19 cellular contexts compared by ENCODE assay signal in genomic region chr6:160202411-160202810, GRCh38. TPM values are rescaled to one million over a fixed set of nuclear protein-coding genes. Genes with fewer than 3 reads are reported as not detected.
DNase-seq lines count a peak whose midpoint lies in the region; ATAC-seq and TF ChIP-seq lines count a peak whose summit lies in the region.
"Had no signal": no experiment of that assay in that cellular context is flagged by ENCODE, and none has a peak within 500 bp of the region (broad histone marks: within the 10 kb centered on the region; RNA-seq: fewer than 3 reads in every experiment).

No MANE protein-coding gene starts in this region.

- H3K27ac Mint-ChIP-seq in MCF 10A (ENCODE audit: low read depth, unreplicated experiment), result no peak overlapping the region
- H3K27ac Mint-ChIP-seq in activated CD4-positive, alpha-beta memory T cell treated with anti-CD3 and anti-CD28 coated beads for 36 hours, result no peak overlapping the region
- H3K27ac Mint-ChIP-seq: GM23338 had no signal

- H3K36me3 ChIP-seq in breast epithelium (no peaks in the 10 kb centered on the region), tibial artery (no peaks in the 10 kb centered on the region), psoas muscle (ENCODE audit: insufficient read depth in 1 of 2, low read depth in 1 of 2) (no peaks in the 10 kb centered on the region)

- BruUV-seq in MCF 10A (replicated peaks; lab: Mats Ljungman, UMichigan), result no TSS peak

- no peak overlapping the region for H3K27ac ChIP-seq in breast epithelium
- peak overlapping the region; percentile 54 to 66 for H3K27ac ChIP-seq in tibial artery
- no peak overlapping the region for H3K27ac ChIP-seq in psoas muscle
- H3K27ac ChIP-seq: 22Rv1 had no signal

- CTCF ChIA-PET in MCF 10A (lab: Yijun Ruan, JAX), result interaction anchor here (1.3 kb wide), 1 partner anchor 253 kb away, joined by 4 read pairs; no protein-coding TSS in a partner anchor
- CTCF ChIA-PET in activated CD4-positive, alpha-beta memory T cell treated with anti-CD3 and anti-CD28 coated beads for 36 hours (lab: Charles Lee), result no interaction called here

- peaks cover 5% of the 10 kb centered on the region for H3K4me1 Mint-ChIP-seq in MCF 10A (ENCODE audit: insufficient read depth, unreplicated experiment)
- no peaks in the 10 kb centered on the region for H3K4me1 Mint-ChIP-seq in activated CD4-positive, alpha-beta memory T cell treated with anti-CD3 and anti-CD28 coated beads for 36 hours (ENCODE audit: low read depth)

- H3K27me3 ChIP-seq in breast epithelium (no peaks in the 10 kb centered on the region), tibial artery (no peaks in the 10 kb centered on the region), psoas muscle (ENCODE audit: insufficient read depth in 3 of 3, low read length in 2 of 3) (no peaks in the 10 kb centered on the region)

- TF ChIP-seq POLR2A in breast epithelium (IDR thresholded peaks at IDR 0.05), result no peak

- H3K4me3 Mint-ChIP-seq in MCF 10A (ENCODE audit: unreplicated experiment), result no peak overlapping the region
- no peak overlapping the region for H3K4me3 Mint-ChIP-seq in activated CD4-positive, alpha-beta memory T cell treated with anti-CD3 and anti-CD28 coated beads for 36 hours
- H3K4me3 Mint-ChIP-seq: GM23338 had no signal

- intact Hi-C loops in MCF 10A (cut with micrococcal nuclease) (no loop called here), breast epithelium (cut with DNase I; ENCODE audit: low total_unique reads) (no loop called here), tibial artery (cut with DNase I; ENCODE audit: low total_unique reads) (no loop called here), posterior vena cava (cut with DNase I) (no loop called here), psoas muscle (cut with DNase I) (no loop called here)
- intact Hi-C loops in activated CD4-positive, alpha-beta memory T cell treated with anti-CD3 and anti-CD28 coated beads for 36 hours (cut with micrococcal nuclease), result no loop called here

- TF ChIP-seq CTCF in MCF 10A (IDR thresholded peaks at IDR 0.05; ENCODE audit: unreplicated experiment), result no peak
- no peak for TF ChIP-seq CTCF in breast epithelium (IDR thresholded peaks at IDR 0.05)
- no peak for TF ChIP-seq CTCF in epithelial cell of proximal tubule (conservative IDR thresholded peaks at IDR 0.05; ENCODE audit: low read depth, low read length)
- no peak for TF ChIP-seq CTCF in tibial artery (IDR thresholded peaks at IDR 0.05)
- TF ChIP-seq CTCF in psoas muscle (IDR thresholded peaks at IDR 0.05), result no peak

- no peaks in the 10 kb centered on the region for H3K27me3 Mint-ChIP-seq in MCF 10A (ENCODE audit: insufficient read depth, unreplicated experiment)
- H3K27me3 Mint-ChIP-seq in activated CD4-positive, alpha-beta memory T cell treated with anti-CD3 and anti-CD28 coated beads for 36 hours, result peaks cover 12% of the 10 kb centered on the region

- no peak overlapping the region for H3K4me3 ChIP-seq in breast epithelium
- no peak overlapping the region for H3K4me3 ChIP-seq in epithelial cell of proximal tubule (ENCODE audit: low read depth, low read length)
- H3K4me3 ChIP-seq in tibial artery, result no peak overlapping the region
- H3K4me3 ChIP-seq in psoas muscle, result no peak overlapping the region
- H3K4me3 ChIP-seq: GM23338 had no signal

- ATAC-seq in psoas muscle, result no peak
- ATAC-seq: GM23338 had no signal

- peak; percentile 35 for DNase-seq in MCF 10A (ENCODE audit: unreplicated experiment)
- no peak for DNase-seq in breast epithelium (ENCODE audit: low spot score in 2 of 2)
- peak; percentile 40 for DNase-seq in epithelial cell of proximal tubule (ENCODE audit: low read depth)
- DNase-seq in kidney tubule cell (ENCODE audit: low spot score), result peak; percentile 30
- DNase-seq in tibial artery, result no peak
- no peak for DNase-seq in posterior vena cava (ENCODE audit: low spot score)
- DNase-seq in psoas muscle, result no peak
- DNase-seq in activated CD4-positive, alpha-beta memory T cell treated with anti-CD3 and anti-CD28 coated beads for 36 hours, result no peak
- DNase-seq: C1 segment of cervical spinal cord, DND-41, GDM1, NCI-H1048, NCI-H1436 treated with DMSO at 0.1 percent for 48 hours, NCI-H2081, NCI-H748 treated with DMSO at 0.1 percent for 48 hours had no signal

- H3K4me1 ChIP-seq in breast epithelium, result no peaks in the 10 kb centered on the region
- H3K4me1 ChIP-seq in tibial artery, result peaks cover 0 to 39% (median 14%) of the 10 kb centered on the region in 4 donors
- no peaks in the 10 kb centered on the region for H3K4me1 ChIP-seq in psoas muscle

- H3K9me3 ChIP-seq in breast epithelium (peaks cover 2 to 3% of the 10 kb centered on the region in 2 donors), tibial artery (peaks cover 0 to 2% (median 0%) of the 10 kb centered on the region in 3 donors), psoas muscle (no peaks in the 10 kb centered on the region)

- WGBS in psoas muscle, 3 donors, result 59 to 77% (median 67%) methylated on average over 2 of the region's 2 CpGs

- POLR2A ChIA-PET in MCF 10A (lab: Yijun Ruan, JAX), result interaction anchor here (1.3 kb wide), 1 partner anchor 13 kb away, joined by 3 read pairs; no protein-coding TSS in a partner anchor
- POLR2A ChIA-PET in activated CD4-positive, alpha-beta memory T cell treated with anti-CD3 and anti-CD28 coated beads for 36 hours (lab: Charles Lee), result no interaction called here

- H3K36me3 Mint-ChIP-seq in MCF 10A (ENCODE audit: insufficient read depth, unreplicated experiment), result no peaks in the 10 kb centered on the region
- H3K36me3 Mint-ChIP-seq in activated CD4-positive, alpha-beta memory T cell treated with anti-CD3 and anti-CD28 coated beads for 36 hours, result no peaks in the 10 kb centered on the region

- peaks cover 8% of the 10 kb centered on the region for H3K9me3 Mint-ChIP-seq in MCF 10A (ENCODE audit: unreplicated experiment)
- H3K9me3 Mint-ChIP-seq in activated CD4-positive, alpha-beta memory T cell treated with anti-CD3 and anti-CD28 coated beads for 36 hours, result peaks cover 6% of the 10 kb centered on the region

RNA-seq across cellular contexts. Expression of gene SLC22A2, which starts 56.2 kb away (rescaled TPM):
- not detected in 2 replicates for total RNA-seq in MCF 10A (2022)
- not detected for total RNA-seq in breast epithelium
- not detected in 2 replicates for total RNA-seq in epithelial cell of proximal tubule
- under 1 TPM; 0.37 to 0.43 TPM for total RNA-seq in posterior vena cava
- total RNA-seq in psoas muscle, result under 1 TPM; 0.39 to 0.75 (median 0.50) TPM
- polyA plus RNA-seq in psoas muscle, result under 1 TPM in 2 of 3 donors, not detected in 1; 0.06 to 0.10 TPM
- total RNA-seq in activated CD4-positive, alpha-beta memory T cell treated with anti-CD3 and anti-CD28 coated beads for 36 hours, result not detected
- total RNA-seq: NCI-H460 had no signal
- polyA plus RNA-seq: AG04450 had no signal

Comparison
In these comparisons a context has a peak if more than half of its experiments do, and no peak if none do; other contexts are left out.
1. DNase-seq: peak in MCF 10A (single experiment), epithelial cell of proximal tubule (single experiment) and kidney tubule cell (single experiment); none in breast epithelium (0 of 2), tibial artery (0 of 2), posterior vena cava (single experiment), psoas muscle (0 of 2) and activated CD4-positive, alpha-beta memory T cell treated with anti-CD3 and anti-CD28 coated beads for 36 hours (single experiment).
2. H3K27ac ChIP-seq: peak in tibial artery (2 of 2); none in breast epithelium (0 of 2) and psoas muscle (single experiment).